In genomic region chr14:55832122-55832911, GRCh38 we compare ENCODE assay signal across 16 cellular contexts.
DNase-seq lines count a peak whose midpoint lies in the region; ATAC-seq and TF ChIP-seq lines count a peak whose summit lies in the region.
"Had no signal": no experiment of that assay in that cellular context is flagged by ENCODE, and none has a peak within 500 bp of the region (broad histone marks: within the 10 kb centered on the region; RNA-seq: fewer than 3 reads in every experiment).

No MANE protein-coding gene starts in this region.

- POLR2A ChIA-PET in WTC11 (lab: Charles Lee), result no interaction called here

- peak; percentile 80 for DNase-seq in ACHN
- peak; percentile 71 for DNase-seq in HPDE6-E6E7 (ENCODE audit: extremely low spot score)
- DNase-seq in astrocyte of the spinal cord (ENCODE audit: low read depth, low spot score), result peak; percentile 2
- peak in 1 of 2 donors; percentile 28 for DNase-seq in left colon
- DNase-seq in WTC11 (ENCODE audit: low spot score), result no peak
- DNase-seq in NCI-H2171 treated with DMSO at 0.1 percent for 48 hours (lab: John Stamatoyannopoulos, UW), result no peak
- DNase-seq: activated CD4-positive, alpha-beta T cell treated with anti-CD3 and anti-CD28 coated beads, Interleukin-2, amount 50 U/mL, for 1 hour; anterior cingulate cortex; dorsolateral prefrontal cortex; NCI-H2029; NCI-H774; spleen; T1000 had no signal

- H3K36me3 Mint-ChIP-seq in WTC11, result no peaks in the 10 kb centered on the region

- H3K4me1 Mint-ChIP-seq in WTC11, result no peaks in the 10 kb centered on the region

- CTCF ChIA-PET in WTC11 (lab: Charles Lee), result no interaction called here

- no peak overlapping the region for H3K4me3 Mint-ChIP-seq in WTC11

- intact Hi-C loops in left colon (cut with DNase I, micrococcal nuclease), result no loop called here

- peak; percentile 98 for ATAC-seq in left colon
- ATAC-seq in HG03457 (IDR thresholded peaks at IDR 0.05; ENCODE audit: unreplicated experiment), result no peak
- ATAC-seq in WTC11, result no peak
- no peak for ATAC-seq in GM21447 (IDR thresholded peaks at IDR 0.05; ENCODE audit: unreplicated experiment)
- ATAC-seq: Right ventricle myocardium inferior had no signal

- H3K27me3 Mint-ChIP-seq in WTC11 (ENCODE audit: low read depth), result no peaks in the 10 kb centered on the region

- H3K9me3 Mint-ChIP-seq in WTC11, result peaks cover 13% of the 10 kb centered on the region

- no peak overlapping the region for H3K4me3 ChIP-seq in astrocyte of the spinal cord (ENCODE audit: low read depth, low read length)
- H3K4me3 ChIP-seq: dorsolateral prefrontal cortex, spleen had no signal

- in situ Hi-C loops in ACHN (cut with HindIII; ENCODE audit: low pct_ligation_motif_present, low pct_unique_long_range_greater_than_20kb, low sequenced_read_pairs), result no loop called here
- in situ Hi-C loops in astrocyte of the spinal cord (cut with HindIII; ENCODE audit: low sequenced_read_pairs), result no loop called here

- H3K27ac Mint-ChIP-seq in WTC11, result no peak overlapping the region

- TF ChIP-seq CTCF in astrocyte of the spinal cord (IDR thresholded peaks at IDR 0.05; ENCODE audit: low read depth, low read length) (no peak), WTC11 (IDR thresholded peaks at IDR 0.05) (no peak)

TF ChIP-seq in WTC11, 78 proteins besides CTCF, POLR2A, EP300 and RAD21:
- TF ChIP-seq FOXP1 (CRISPR knock-in tag; IDR thresholded peaks at IDR 0.05; ENCODE audit: borderline replicate concordance) (no peak), MLX (CRISPR knock-in tag; IDR thresholded peaks at IDR 0.05) (no peak), FOXK1 (CRISPR knock-in tag; IDR thresholded peaks at IDR 0.05) (no peak), RELA (CRISPR knock-in tag; IDR thresholded peaks at IDR 0.05; ENCODE audit: borderline replicate concordance) (no peak), TCF7 (CRISPR knock-in tag; IDR thresholded peaks at IDR 0.05; ENCODE audit: low read depth) (no peak), NFE2L1 (CRISPR knock-in tag; IDR thresholded peaks at IDR 0.05) (no peak), ZNF317 (CRISPR knock-in tag; IDR thresholded peaks at IDR 0.05; ENCODE audit: borderline replicate concordance, low read depth) (no peak), GABPB1 (CRISPR knock-in tag; IDR thresholded peaks at IDR 0.05) (no peak), ETV6 (CRISPR knock-in tag; IDR thresholded peaks at IDR 0.05) (no peak), ZSCAN18 (CRISPR knock-in tag; IDR thresholded peaks at IDR 0.05) (no peak), ELF4 (CRISPR knock-in tag; IDR thresholded peaks at IDR 0.05; ENCODE audit: low read depth) (no peak), ATF3 (CRISPR knock-in tag; conservative IDR thresholded peaks at IDR 0.05) (no peak)

Comparison
In these comparisons a context has a peak if more than half of its experiments do, and no peak if none do; other contexts are left out.
1. DNase-seq: peak in ACHN (single experiment), HPDE6-E6E7 (single experiment) and astrocyte of the spinal cord (single experiment); none in WTC11 (single experiment) and NCI-H2171 treated with DMSO at 0.1 percent for 48 hours (single experiment).